Comparison of ENCODE assay signal across 21 cellular contexts in genomic region chr9:98933890-98934289, GRCh38. TPM values are rescaled to one million over a fixed set of nuclear protein-coding genes. Genes with fewer than 3 reads are reported as not detected.
DNase-seq lines count a peak whose midpoint lies in the region; ATAC-seq, FAIRE-seq and TF ChIP-seq lines count a peak whose summit lies in the region.
"Had no signal": no experiment of that assay in that cellular context is flagged by ENCODE, and none has a peak within 500 bp of the region (broad histone marks: within the 10 kb centered on the region; RNA-seq: fewer than 3 reads in every experiment).

No MANE protein-coding gene starts in this region.

- peaks cover 8% of the 10 kb centered on the region for H3K27me3 Mint-ChIP-seq in WTC11 (ENCODE audit: low read depth)

- no peaks in the 10 kb centered on the region for H3K9me3 ChIP-seq in pancreas
- H3K9me3 ChIP-seq in right lobe of liver = no peaks in the 10 kb centered on the region

- TF ChIP-seq POLR2A in right lobe of liver (IDR thresholded peaks at IDR 0.05) = no peak

- 0 out of 2 replicates have a peak, but pooled peaks cover 8% of the 10 kb centered on the region for H3K4me1 Mint-ChIP-seq in WTC11
- H3K4me1 Mint-ChIP-seq: CD4-positive, alpha-beta memory T cell had no signal

- no peak overlapping the region for H3K27ac Mint-ChIP-seq in WTC11
- H3K27ac Mint-ChIP-seq: CD4-positive, alpha-beta memory T cell had no signal

- H3K4me1 ChIP-seq in pancreas = peaks cover 0 to 12% (median 9%) of the 10 kb centered on the region in 3 donors
- no peaks in the 10 kb centered on the region for H3K4me1 ChIP-seq in right lobe of liver

- no peak overlapping the region for H3K27ac ChIP-seq in pancreas
- H3K27ac ChIP-seq in right lobe of liver = no peak overlapping the region
- H3K27ac ChIP-seq: GM23248 had no signal

- intact Hi-C loops in pancreas (cut with DNase I) = no loop called here
- intact Hi-C loops in right lobe of liver (cut with DNase I) = no loop called here

- H3K4me3 ChIP-seq in pancreas (no peak overlapping the region), right lobe of liver (no peak overlapping the region)
- H3K4me3 ChIP-seq: GM23248 had no signal

- TF ChIP-seq CTCF in WTC11 (IDR thresholded peaks at IDR 0.05) (no peak), pancreas (IDR thresholded peaks at IDR 0.05) (no peak), right lobe of liver (IDR thresholded peaks at IDR 0.05) (no peak)

- no peaks in the 10 kb centered on the region for H3K36me3 Mint-ChIP-seq in WTC11
- H3K36me3 Mint-ChIP-seq: CD4-positive, alpha-beta memory T cell had no signal

- WGBS in pancreas, 2 donors = 75 to 90% methylated on average over 2 of the region's 2 CpGs
- 60% methylated on average over 2 of the region's 2 CpGs for WGBS in right lobe of liver (ENCODE audit: insufficient coverage, low coverage, low lambda C conversion rate, missing lambda C conversion rate)

- ATAC-seq in WTC11 (no peak), pancreas (no peak), right lobe of liver (no peak)
- ATAC-seq: HCT116 had no signal

- H3K4me3 Mint-ChIP-seq in WTC11 = no peak overlapping the region
- H3K4me3 Mint-ChIP-seq: CD4-positive, alpha-beta memory T cell had no signal

- CTCF ChIA-PET in WTC11 (lab: Charles Lee) = no interaction called here

- H3K9me3 Mint-ChIP-seq in WTC11 = peaks cover 3% of the 10 kb centered on the region
- H3K9me3 Mint-ChIP-seq: CD4-positive, alpha-beta memory T cell had no signal

- H3K36me3 ChIP-seq in pancreas (no peaks in the 10 kb centered on the region), right lobe of liver (no peaks in the 10 kb centered on the region)

- FAIRE-seq in G401.6 (lab: Jason Lieb, UNC) (peak; percentile 97), endometrium (lab: Jason Lieb, UNC) (peak; percentile 58), pancreas (lab: Jason Lieb, UNC) (peak; percentile 95)
- FAIRE-seq: GM12892, GM19239, H1 had no signal

- POLR2A ChIA-PET in WTC11 (lab: Charles Lee) = no interaction called here

- DNase-seq in WTC11 (ENCODE audit: low spot score) (no peak), pancreas (no peak), OCI-M1 (lab: John Stamatoyannopoulos, UW) (no peak), right lobe of liver (no peak)
- no peak for DNase-seq in activated effector memory CD4-positive, alpha-beta T cell treated with anti-CD3 and anti-CD28 coated beads, Interleukin-2, amount 50 U/mL, for 16 hours
- DNase-seq: 8988T; C1 segment of cervical spinal cord; Calu3; CD4-positive, alpha-beta memory T cell; COR-L47; DMS53; DMS79 treated with DMSO at 0.1 percent for 48 hours; GM23248; H7 had no signal

- no peaks in the 10 kb centered on the region for H3K27me3 ChIP-seq in pancreas
- H3K27me3 ChIP-seq in right lobe of liver = no peaks in the 10 kb centered on the region

TF ChIP-seq in WTC11, 78 proteins besides CTCF, POLR2A, EP300 and RAD21:
- TF ChIP-seq JUN (CRISPR knock-in tag; IDR thresholded peaks at IDR 0.05) (no peak), GRHL2 (CRISPR knock-in tag; IDR thresholded peaks at IDR 0.05; ENCODE audit: insufficient replicate concordance, severe bottlenecking) (no peak), HMGA2 (CRISPR knock-in tag; IDR thresholded peaks at IDR 0.05) (peak; percentile 99)

RNA-seq across cellular contexts. Expression of gene COL15A1, which starts 9.8 kb away (rescaled TPM):
- total RNA-seq in WTC11 (2021) (0.22 to 0.44 TPM (median 0.39 TPM) in 3 replicates), pancreas (10 to 100 TPM in 4 of 6 donors, 1 to 10 TPM in 2; 9.4 to 43.4 (median 19.4) TPM), right lobe of liver (under 1 TPM in 4 of 6 experiments, not detected in 2; 0.07 to 0.58 (median 0.11) TPM)
- 1 to 10 TPM; 6.7 to 7.0 TPM for polyA plus RNA-seq in pancreas
- total RNA-seq: Calu3; CD4-positive, alpha-beta memory T cell; G401; H7 had no signal
- polyA plus RNA-seq: CD4-positive, alpha-beta memory T cell had no signal
